16 cellular contexts compared by ENCODE assay signal in the genomic region with DNA sequence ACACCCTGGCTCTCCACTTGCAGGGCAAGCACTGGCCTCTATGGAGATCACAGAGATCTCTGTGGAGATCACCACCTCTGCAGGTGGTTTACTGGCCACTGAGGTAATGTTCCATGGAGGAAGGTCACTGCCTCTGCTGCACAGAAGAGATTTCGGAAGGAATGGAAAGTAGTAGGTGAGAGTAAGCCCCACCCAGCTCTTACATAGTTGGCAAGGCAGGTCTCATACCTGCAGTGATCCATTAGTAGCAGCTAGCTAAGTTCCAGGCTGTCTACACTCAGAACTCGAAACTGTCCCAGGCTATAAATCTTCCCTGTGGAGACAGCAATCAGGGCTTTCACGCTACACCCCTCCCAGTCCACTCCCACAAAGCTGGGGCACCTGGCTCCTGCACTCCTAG.
DNase-seq lines count a peak whose midpoint lies in the region; ATAC-seq and TF ChIP-seq lines count a peak whose summit lies in the region.
"Had no signal": no experiment of that assay in that cellular context is flagged by ENCODE, and none has a peak within 500 bp of the region (broad histone marks: within the 10 kb centered on the region; RNA-seq: fewer than 3 reads in every experiment).

No MANE protein-coding gene starts in this region.

- H3K27me3 ChIP-seq in lower lobe of right lung (ENCODE audit: low read depth) (no peaks in the 10 kb centered on the region), osteoblast (ENCODE audit: insufficient read depth, low read length) (no peaks in the 10 kb centered on the region)
- H3K27me3 ChIP-seq: BLaER1 had no signal

- H3K36me3 ChIP-seq in lower lobe of right lung (no peaks in the 10 kb centered on the region), osteoblast (ENCODE audit: insufficient read depth, low read length) (no peaks in the 10 kb centered on the region)
- H3K36me3 ChIP-seq: BLaER1 had no signal

- H3K4me1 ChIP-seq in lower lobe of right lung (no peaks in the 10 kb centered on the region), osteoblast (ENCODE audit: insufficient read depth, low read length) (no peaks in the 10 kb centered on the region)
- H3K4me1 ChIP-seq: BLaER1 had no signal

- H4K20me1 ChIP-seq in osteoblast (ENCODE audit: insufficient read depth, low read length): no peaks in the 10 kb centered on the region
- H4K20me1 ChIP-seq: BLaER1 had no signal

- no peaks in the 10 kb centered on the region for H3K79me2 ChIP-seq in osteoblast (ENCODE audit: insufficient read depth, low read length)

- ATAC-seq in lower lobe of right lung (peak; percentile 61 to 78), HG02642 (IDR thresholded peaks at IDR 0.05; ENCODE audit: poor library complexity, unreplicated experiment) (no peak)

- no peak overlapping the region for H3K4me2 ChIP-seq in osteoblast (ENCODE audit: insufficient read depth, low read length)
- H3K4me2 ChIP-seq: BLaER1 had no signal

- DNase-seq in NCI-H510A treated with DMSO at 0.1 percent for 48 hours (lab: John Stamatoyannopoulos, UW): peak; percentile 2
- DNase-seq in NCI-H510A (lab: John Stamatoyannopoulos, UW): no peak
- no peak for DNase-seq in lower lobe of right lung
- DNase-seq in osteoblast (ENCODE audit: insufficient read length, low spot score, missing footprints): peak; percentile 13
- DNase-seq in NCI-H446 (lab: John Stamatoyannopoulos, UW): no peak
- no peak for DNase-seq in UCSD-AML1 (lab: John Stamatoyannopoulos, UW; ENCODE audit: unreplicated experiment)
- DNase-seq: CD4-positive, alpha-beta T cell; CD8-positive, alpha-beta memory T cell; DMS79 treated with DMSO at 0.1 percent for 48 hours; GF-D8; GM23248; H7; HCEC 1CT had no signal

- no peak for TF ChIP-seq CTCF in C4-2B (conservative IDR thresholded peaks at IDR 0.05)
- no peak for TF ChIP-seq CTCF in lower lobe of right lung (IDR thresholded peaks at IDR 0.05)
- TF ChIP-seq CTCF in osteoblast (IDR thresholded peaks at IDR 0.05; ENCODE audit: extremely low read depth, low read depth, low read length): no peak

- H3K9me3 ChIP-seq in lower lobe of right lung: no peaks in the 10 kb centered on the region
- no peaks in the 10 kb centered on the region for H3K9me3 ChIP-seq in osteoblast (ENCODE audit: low read depth, low read length)

- H2AFZ ChIP-seq in osteoblast (ENCODE audit: low read length): no peak overlapping the region
- H2AFZ ChIP-seq: GM23248 had no signal

- 0 out of 2 replicates have a peak overlapping the region, but pooled peaks have one; percentile 11 for H3K27ac ChIP-seq in C4-2B
- no peak overlapping the region for H3K27ac ChIP-seq in lower lobe of right lung
- no peak overlapping the region for H3K27ac ChIP-seq in osteoblast (ENCODE audit: low read depth, low read length)
- H3K27ac ChIP-seq: BLaER1, GM23248 had no signal

- H3K4me3 ChIP-seq in lower lobe of right lung (no peak overlapping the region), osteoblast (ENCODE audit: insufficient read depth, low read length) (no peak overlapping the region)
- H3K4me3 ChIP-seq: BLaER1, GM23248 had no signal

- intact Hi-C loops in lower lobe of right lung (cut with DNase I): no loop called here

Comparison
In these comparisons a context has a peak if more than half of its experiments do, and no peak if none do; other contexts are left out.
1. DNase-seq: peak in NCI-H510A treated with DMSO at 0.1 percent for 48 hours (single experiment) and osteoblast (single experiment); none in NCI-H510A (single experiment), lower lobe of right lung (single experiment), NCI-H446 (0 of 2) and UCSD-AML1 (single experiment).